20 cellular contexts compared by ENCODE assay signal in the genomic region with DNA sequence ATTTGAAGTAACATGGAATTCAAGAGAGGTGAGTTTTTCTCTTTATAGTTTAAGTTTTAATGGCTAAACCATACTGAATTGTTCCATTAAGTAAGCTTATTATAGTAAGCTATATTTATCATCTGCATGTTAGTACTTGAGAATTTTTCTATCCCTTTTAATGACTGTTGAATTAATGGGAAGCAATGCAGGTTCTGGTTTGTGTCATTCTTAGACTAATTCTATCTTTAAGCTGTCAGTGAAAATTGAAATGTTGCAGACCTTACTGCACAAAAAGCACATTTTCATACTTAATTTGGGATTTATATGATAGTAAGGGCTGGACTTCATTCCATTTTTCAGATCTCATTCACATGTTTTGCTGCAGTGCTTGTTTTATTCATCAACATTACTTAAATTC. TPM values are rescaled to one million over a fixed set of nuclear protein-coding genes. Genes with fewer than 3 reads are reported as not detected.
DNase-seq lines count a peak whose midpoint lies in the region; ATAC-seq and TF ChIP-seq lines count a peak whose summit lies in the region.
"Had no signal": no experiment of that assay in that cellular context is flagged by ENCODE, and none has a peak within 500 bp of the region (broad histone marks: within the 10 kb centered on the region; RNA-seq: fewer than 3 reads in every experiment).

No MANE protein-coding gene starts in this region.

- TF ChIP-seq CTCF in nephron progenitor cell (IDR thresholded peaks at IDR 0.05) (no peak), endothelial cell (IDR thresholded peaks at IDR 0.05; ENCODE audit: unreplicated experiment) (no peak)

- H3K27ac Mint-ChIP-seq in T-helper 1 cell treated with Interleukin-12 subunit alpha and Interleukin-12 subunit beta and Interleukin-4 antibody, amounts not matched to agents 30 μg/mL and 1 μg/mL, for 36 hours = peak overlapping the region; percentile 24
- H3K27ac Mint-ChIP-seq in activated naive CD8-positive, alpha-beta T cell = peak overlapping the region; percentile 67
- H3K27ac Mint-ChIP-seq in activated naive CD8-positive, alpha-beta T cell treated with anti-CD3 and anti-CD28 coated beads, Interleukin-2, amount 50 U/mL, for 24 hours = no peak overlapping the region
- peak overlapping the region; percentile 47 for H3K27ac Mint-ChIP-seq in activated CD4-positive, alpha-beta memory T cell treated with anti-CD3 and anti-CD28 coated beads, Interleukin-2, amount 10 ng/mL, durations not matched to agents 7 days and 5 days
- peak overlapping the region; percentile 34 for H3K27ac Mint-ChIP-seq in nephron progenitor cell
- no peak overlapping the region for H3K27ac Mint-ChIP-seq in endothelial cell (ENCODE audit: unreplicated experiment)
- H3K27ac Mint-ChIP-seq: GM23338 had no signal

- POLR2A ChIA-PET in activated CD4-positive, alpha-beta memory T cell treated with anti-CD3 and anti-CD28 coated beads, Interleukin-2, amount 10 ng/mL, durations not matched to agents 7 days and 5 days (lab: Charles Lee) = interaction anchor here (0.9 to 1.8 kb wide), 5 partner anchors 11 to 164 kb away, joined by 3 to 7 read pairs (median 3); partner anchors contain the start of genes ANKRD13C and CTH

- H3K4me3 Mint-ChIP-seq in T-helper 1 cell treated with Interleukin-12 subunit alpha and Interleukin-12 subunit beta and Interleukin-4 antibody, amounts not matched to agents 30 μg/mL and 1 μg/mL, for 36 hours = no peak overlapping the region
- H3K4me3 Mint-ChIP-seq in activated naive CD8-positive, alpha-beta T cell = no peak overlapping the region
- H3K4me3 Mint-ChIP-seq in activated naive CD8-positive, alpha-beta T cell treated with anti-CD3 and anti-CD28 coated beads, Interleukin-2, amount 50 U/mL, for 24 hours = no peak overlapping the region
- H3K4me3 Mint-ChIP-seq in activated CD4-positive, alpha-beta memory T cell treated with anti-CD3 and anti-CD28 coated beads, Interleukin-2, amount 10 ng/mL, durations not matched to agents 7 days and 5 days = no peak overlapping the region
- H3K4me3 Mint-ChIP-seq in nephron progenitor cell = no peak overlapping the region
- no peak overlapping the region for H3K4me3 Mint-ChIP-seq in endothelial cell (ENCODE audit: unreplicated experiment)
- H3K4me3 Mint-ChIP-seq: CD8-positive, alpha-beta memory T cell; GM23338 had no signal

- CTCF ChIA-PET in activated CD4-positive, alpha-beta memory T cell treated with anti-CD3 and anti-CD28 coated beads, Interleukin-2, amount 10 ng/mL, durations not matched to agents 7 days and 5 days (lab: Charles Lee) = no interaction called here

- no peaks in the 10 kb centered on the region for H3K27me3 Mint-ChIP-seq in T-helper 1 cell treated with Interleukin-12 subunit alpha and Interleukin-12 subunit beta and Interleukin-4 antibody, amounts not matched to agents 30 μg/mL and 1 μg/mL, for 36 hours (ENCODE audit: low read depth)
- no peaks in the 10 kb centered on the region for H3K27me3 Mint-ChIP-seq in activated naive CD8-positive, alpha-beta T cell
- no peaks in the 10 kb centered on the region for H3K27me3 Mint-ChIP-seq in activated naive CD8-positive, alpha-beta T cell treated with anti-CD3 and anti-CD28 coated beads, Interleukin-2, amount 50 U/mL, for 24 hours
- no peaks in the 10 kb centered on the region for H3K27me3 Mint-ChIP-seq in activated CD4-positive, alpha-beta memory T cell treated with anti-CD3 and anti-CD28 coated beads, Interleukin-2, amount 10 ng/mL, durations not matched to agents 7 days and 5 days
- no peaks in the 10 kb centered on the region for H3K27me3 Mint-ChIP-seq in nephron progenitor cell (ENCODE audit: low read depth, poor library complexity)
- no peaks in the 10 kb centered on the region for H3K27me3 Mint-ChIP-seq in endothelial cell (ENCODE audit: unreplicated experiment)
- H3K27me3 Mint-ChIP-seq: CD8-positive, alpha-beta memory T cell had no signal

- H3K4me1 Mint-ChIP-seq in T-helper 1 cell treated with Interleukin-12 subunit alpha and Interleukin-12 subunit beta and Interleukin-4 antibody, amounts not matched to agents 30 μg/mL and 1 μg/mL, for 36 hours (ENCODE audit: low read depth) = peaks cover 21% of the 10 kb centered on the region
- H3K4me1 Mint-ChIP-seq in activated naive CD8-positive, alpha-beta T cell (ENCODE audit: low read depth) = peaks cover 21% of the 10 kb centered on the region
- peaks cover 22% of the 10 kb centered on the region for H3K4me1 Mint-ChIP-seq in activated naive CD8-positive, alpha-beta T cell treated with anti-CD3 and anti-CD28 coated beads, Interleukin-2, amount 50 U/mL, for 24 hours
- peaks cover 39% of the 10 kb centered on the region for H3K4me1 Mint-ChIP-seq in activated CD4-positive, alpha-beta memory T cell treated with anti-CD3 and anti-CD28 coated beads, Interleukin-2, amount 10 ng/mL, durations not matched to agents 7 days and 5 days
- H3K4me1 Mint-ChIP-seq in nephron progenitor cell = no peaks in the 10 kb centered on the region
- no peaks in the 10 kb centered on the region for H3K4me1 Mint-ChIP-seq in endothelial cell (ENCODE audit: unreplicated experiment)
- H3K4me1 Mint-ChIP-seq: GM23338 had no signal

- DNase-seq in T-helper 1 cell = no peak
- no peak for DNase-seq in activated naive CD8-positive, alpha-beta T cell treated with anti-CD3 and anti-CD28 coated beads, Interleukin-2, amount 50 U/mL, for 24 hours
- DNase-seq in activated CD4-positive, alpha-beta memory T cell treated with anti-CD3 and anti-CD28 coated beads, Interleukin-2, amount 10 ng/mL, durations not matched to agents 7 days and 5 days = no peak
- DNase-seq in nephron progenitor cell = no peak
- DNase-seq in endothelial cell (ENCODE audit: low spot score) = no peak
- DNase-seq: BE2C; CD8-positive, alpha-beta memory T cell; DMS79 treated with DMSO at 0.1 percent for 48 hours; MV-4-11; NCI-H1417 treated with DMSO at 0.1 percent for 48 hours; NCI-H1930; NCI-H2171; NCI-H446; NCI-H69; NK-92 treated with Interleukin-12 subunit alpha and Interleukin-12 subunit beta, amount 100 ng/mL, for 24 hours had no signal

- no peak for ATAC-seq in activated naive CD8-positive, alpha-beta T cell treated with anti-CD3 and anti-CD28 coated beads, Interleukin-2, amount 50 U/mL, for 24 hours
- ATAC-seq in GM19328 (IDR thresholded peaks at IDR 0.05; ENCODE audit: unreplicated experiment) = no peak
- ATAC-seq: GM23338, HCT116 had no signal

- H3K36me3 Mint-ChIP-seq in T-helper 1 cell treated with Interleukin-12 subunit alpha and Interleukin-12 subunit beta and Interleukin-4 antibody, amounts not matched to agents 30 μg/mL and 1 μg/mL, for 36 hours (ENCODE audit: low read depth) = peaks cover 60% of the 10 kb centered on the region
- peaks cover 28% of the 10 kb centered on the region for H3K36me3 Mint-ChIP-seq in activated naive CD8-positive, alpha-beta T cell
- H3K36me3 Mint-ChIP-seq in activated naive CD8-positive, alpha-beta T cell treated with anti-CD3 and anti-CD28 coated beads, Interleukin-2, amount 50 U/mL, for 24 hours (ENCODE audit: low read depth) = peaks cover 80% of the 10 kb centered on the region
- peaks cover 77% of the 10 kb centered on the region for H3K36me3 Mint-ChIP-seq in activated CD4-positive, alpha-beta memory T cell treated with anti-CD3 and anti-CD28 coated beads, Interleukin-2, amount 10 ng/mL, durations not matched to agents 7 days and 5 days (ENCODE audit: low read depth)
- H3K36me3 Mint-ChIP-seq in nephron progenitor cell (ENCODE audit: low read depth) = peaks cover 70% of the 10 kb centered on the region
- peaks cover 53% of the 10 kb centered on the region for H3K36me3 Mint-ChIP-seq in endothelial cell (ENCODE audit: low read depth, unreplicated experiment)

- no peaks in the 10 kb centered on the region for H3K9me3 Mint-ChIP-seq in T-helper 1 cell treated with Interleukin-12 subunit alpha and Interleukin-12 subunit beta and Interleukin-4 antibody, amounts not matched to agents 30 μg/mL and 1 μg/mL, for 36 hours
- H3K9me3 Mint-ChIP-seq in activated naive CD8-positive, alpha-beta T cell (ENCODE audit: low read depth) = no peaks in the 10 kb centered on the region
- H3K9me3 Mint-ChIP-seq in activated naive CD8-positive, alpha-beta T cell treated with anti-CD3 and anti-CD28 coated beads, Interleukin-2, amount 50 U/mL, for 24 hours = no peaks in the 10 kb centered on the region
- H3K9me3 Mint-ChIP-seq in activated CD4-positive, alpha-beta memory T cell treated with anti-CD3 and anti-CD28 coated beads, Interleukin-2, amount 10 ng/mL, durations not matched to agents 7 days and 5 days = no peaks in the 10 kb centered on the region
- H3K9me3 Mint-ChIP-seq in nephron progenitor cell = no peaks in the 10 kb centered on the region
- no peaks in the 10 kb centered on the region for H3K9me3 Mint-ChIP-seq in endothelial cell (ENCODE audit: unreplicated experiment)
- H3K9me3 Mint-ChIP-seq: CD8-positive, alpha-beta memory T cell; GM23338 had no signal

RNA-seq across cellular contexts. Expression of gene SRSF11, which starts 25.9 kb away (rescaled TPM):
- total RNA-seq in activated CD4-positive, alpha-beta memory T cell treated with anti-CD3 and anti-CD28 coated beads, Interleukin-2, amount 10 ng/mL, durations not matched to agents 7 days and 5 days = 100 to 1,000 TPM; 177 to 178 TPM
- total RNA-seq in endothelial cell (ENCODE audit: unreplicated experiment) = 270 TPM

RNA-seq across cellular contexts. Expression of gene LRRC40, which starts 41.7 kb away (rescaled TPM):
- total RNA-seq in activated CD4-positive, alpha-beta memory T cell treated with anti-CD3 and anti-CD28 coated beads, Interleukin-2, amount 10 ng/mL, durations not matched to agents 7 days and 5 days = 10 to 100 TPM; 19.1 to 20.0 TPM
- total RNA-seq in endothelial cell (ENCODE audit: unreplicated experiment) = 27.2 TPM

Comparison
In these comparisons a context has a peak if more than half of its experiments do, and no peak if none do; other contexts are left out.
1. H3K27ac Mint-ChIP-seq: peak in T-helper 1 cell treated with Interleukin-12 subunit alpha and Interleukin-12 subunit beta and Interleukin-4 antibody, amounts not matched to agents 30 μg/mL and 1 μg/mL, for 36 hours (single experiment), activated naive CD8-positive, alpha-beta T cell (single experiment), activated CD4-positive, alpha-beta memory T cell treated with anti-CD3 and anti-CD28 coated beads, Interleukin-2, amount 10 ng/mL, durations not matched to agents 7 days and 5 days (single experiment) and nephron progenitor cell (single experiment); none in activated naive CD8-positive, alpha-beta T cell treated with anti-CD3 and anti-CD28 coated beads, Interleukin-2, amount 50 U/mL, for 24 hours (single experiment) and endothelial cell (single experiment).